Comparison of ENCODE assay signal across 15 cellular contexts in genomic region chr10:77182803-77183202, GRCh38.
"Had no signal": no experiment of that assay in that cellular context is flagged by ENCODE, and none has a peak within 500 bp of the region (broad histone marks: within the 10 kb centered on the region; RNA-seq: fewer than 3 reads in every experiment).

No MANE protein-coding gene starts in this region.

- H3K9me3 ChIP-seq: prostate gland, stomach had no signal

- H3K27ac ChIP-seq: brain microvascular endothelial cell, prostate gland had no signal

- H3K4me1 Mint-ChIP-seq: activated naive CD8-positive, alpha-beta T cell treated with anti-CD3 and anti-CD28 coated beads, Interleukin-2, amount 10 ng/mL, durations not matched to agents 7 days and 5 days had no signal

- H3K9me3 Mint-ChIP-seq: activated naive CD8-positive, alpha-beta T cell treated with anti-CD3 and anti-CD28 coated beads, Interleukin-2, amount 10 ng/mL, durations not matched to agents 7 days and 5 days; activated T-helper 1 cell treated with anti-CD3 and anti-CD28 coated beads, Interleukin-12 subunit alpha, Interleukin-12 subunit beta, Interleukin-2, Interleukin-4 antibody, amounts not matched to agents 30 ng/mL and 10 ng/mL and 1 ng/mL, durations not matched to agents 14 hours and 24 hours and 36 hours; dendritic cell treated with granulocyte-macrophage colony-stimulating factor and Interleukin-4, amounts not matched to agents 40 ng/mL and 50 ng/mL, for 4 days had no signal

- H3K36me3 ChIP-seq: brain microvascular endothelial cell, prostate gland, stomach had no signal

- H3K27ac Mint-ChIP-seq: activated naive CD8-positive, alpha-beta T cell treated with anti-CD3 and anti-CD28 coated beads, Interleukin-2, amount 10 ng/mL, durations not matched to agents 7 days and 5 days; activated T-helper 1 cell treated with anti-CD3 and anti-CD28 coated beads, Interleukin-12 subunit alpha, Interleukin-12 subunit beta, Interleukin-2, Interleukin-4 antibody, amounts not matched to agents 30 ng/mL and 10 ng/mL and 1 ng/mL, durations not matched to agents 14 hours and 24 hours and 36 hours; dendritic cell treated with granulocyte-macrophage colony-stimulating factor and Interleukin-4, amounts not matched to agents 40 ng/mL and 50 ng/mL, for 4 days had no signal

- H3K27me3 ChIP-seq: brain microvascular endothelial cell, stomach had no signal

- H3K4me1 ChIP-seq: prostate gland had no signal

- H3K4me3 Mint-ChIP-seq: activated naive CD8-positive, alpha-beta T cell treated with anti-CD3 and anti-CD28 coated beads, Interleukin-2, amount 10 ng/mL, durations not matched to agents 7 days and 5 days; activated T-helper 1 cell treated with anti-CD3 and anti-CD28 coated beads, Interleukin-12 subunit alpha, Interleukin-12 subunit beta, Interleukin-2, Interleukin-4 antibody, amounts not matched to agents 30 ng/mL and 10 ng/mL and 1 ng/mL, durations not matched to agents 14 hours and 24 hours and 36 hours; dendritic cell treated with granulocyte-macrophage colony-stimulating factor and Interleukin-4, amounts not matched to agents 40 ng/mL and 50 ng/mL, for 4 days had no signal

- H3K4me3 ChIP-seq: prostate gland, stomach had no signal

- DNase-seq: activated CD4-positive, alpha-beta T cell treated with anti-CD3 and anti-CD28 coated beads, Interleukin-2, amount 50 U/mL, for 1 hour; activated naive CD4-positive, alpha-beta T cell; activated naive CD8-positive, alpha-beta T cell treated with anti-CD3 and anti-CD28 coated beads, Interleukin-2, amount 10 ng/mL, durations not matched to agents 7 days and 5 days; brain microvascular endothelial cell; cerebellar nuclear complex; effector memory CD4-positive, alpha-beta T cell; foreskin melanocyte; stimulated activated CD4-positive, alpha-beta T cell treated with anti-CD3 and anti-CD28 coated beads, Interleukin-12 subunit alpha, Interleukin-12 subunit beta, amount 100 ng/mL, for 4 hours; stimulated activated CD4-positive, alpha-beta T cell treated with anti-CD3 and anti-CD28 coated beads, Interleukin-2, amount 100 ng/mL, for 24 hours; stomach; T-helper 9 cell had no signal

- ATAC-seq: activated CD4-positive, CD25-positive, alpha-beta regulatory T cell treated with anti-CD3 and anti-CD28 coated beads, Interleukin-2, amount 50 U/mL, for 24 hours had no signal

- H3K36me3 Mint-ChIP-seq: activated naive CD8-positive, alpha-beta T cell treated with anti-CD3 and anti-CD28 coated beads, Interleukin-2, amount 10 ng/mL, durations not matched to agents 7 days and 5 days had no signal
